Comparison of ENCODE assay signal across 9 cellular contexts in genomic region chr11:17013548-17014320, GRCh38. TPM values are rescaled to one million over a fixed set of nuclear protein-coding genes. Genes with fewer than 3 reads are reported as not detected.
DNase-seq lines count a peak whose midpoint lies in the region; ATAC-seq, FAIRE-seq and TF ChIP-seq lines count a peak whose summit lies in the region.
"Had no signal": no experiment of that assay in that cellular context is flagged by ENCODE, and none has a peak within 500 bp of the region (broad histone marks: within the 10 kb centered on the region; RNA-seq: fewer than 3 reads in every experiment).

No MANE protein-coding gene starts in this region.

- H3K27me3 ChIP-seq in WERI-Rb-1 (ENCODE audit: insufficient read depth, low read depth, severe bottlenecking), result no peaks in the 10 kb centered on the region
- no peaks in the 10 kb centered on the region for H3K27me3 ChIP-seq in endothelial cell of umbilical vein (ENCODE audit: control insufficient read depth in 2 of 2, insufficient read depth in 2 of 2, low read length in 2 of 2)

- H3K27ac Mint-ChIP-seq in natural killer cell, result no peak overlapping the region
- H3K27ac Mint-ChIP-seq: stimulated activated naive CD8-positive, alpha-beta T cell treated with anti-CD3 and anti-CD28 coated beads, Interleukin-15, Interleukin-2, amounts not matched to agents 100 ng/mL and 50 ng/mL, for 24 hours had no signal

- H3K27ac ChIP-seq in WERI-Rb-1 (peak overlapping the region; percentile 89), endothelial cell of umbilical vein (ENCODE audit: insufficient read depth, low read depth, low read length) (no peak overlapping the region)

- peaks cover 6 to 7% of the 10 kb centered on the region in 2 donors for H3K4me1 Mint-ChIP-seq in natural killer cell

- peak; percentile 64 for DNase-seq in activated CD8-positive, alpha-beta memory T cell treated with anti-CD3 and anti-CD28 coated beads for 24 hours
- no peak for DNase-seq in activated CD8-positive, alpha-beta memory T cell treated with anti-CD3 and anti-CD28 coated beads, Interleukin-2, amount 50 U/mL, for 48 hours
- DNase-seq in WERI-Rb-1, result peak; percentile 61
- no peak for DNase-seq in endothelial cell of umbilical vein (ENCODE audit: low read depth, low spot score)
- DNase-seq in natural killer cell, result no peak
- DNase-seq in DMS153 treated with DMSO at 0.1 percent for 48 hours (lab: John Stamatoyannopoulos, UW; ENCODE audit: unreplicated experiment), result no peak
- no peak for DNase-seq in NCI-H187 treated with DMSO at 0.1 percent for 48 hours (lab: John Stamatoyannopoulos, UW)
- no peak for DNase-seq in AG20443 (ENCODE audit: low spot score)

- no TSS peak for BruUV-seq in endothelial cell of umbilical vein (replicated peaks; lab: Mats Ljungman, UMichigan)

- H3K9me3 Mint-ChIP-seq in natural killer cell, result no peaks in the 10 kb centered on the region
- H3K9me3 Mint-ChIP-seq: stimulated activated naive CD8-positive, alpha-beta T cell treated with anti-CD3 and anti-CD28 coated beads, Interleukin-15, Interleukin-2, amounts not matched to agents 100 ng/mL and 50 ng/mL, for 24 hours had no signal

- H3K9ac ChIP-seq in endothelial cell of umbilical vein (replicated peaks; ENCODE audit: extremely low read depth, insufficient read depth, low read length), result peak overlapping the region; percentile 6

- H3K27me3 Mint-ChIP-seq in natural killer cell (ENCODE audit: low read depth in 2 of 2), result peaks cover 17 to 23% of the 10 kb centered on the region in 2 donors

- peaks cover 8% of the 10 kb centered on the region for H3K4me1 ChIP-seq in endothelial cell of umbilical vein (ENCODE audit: control insufficient read depth, extremely low read depth, insufficient read depth, low read length)

- POLR2A ChIA-PET in endothelial cell of umbilical vein (lab: Charles Lee), result no interaction called here

- no peaks in the 10 kb centered on the region for H3K79me2 ChIP-seq in endothelial cell of umbilical vein (ENCODE audit: control insufficient read depth, insufficient read depth, low read length)

- peak; percentile 19 to 45 (median 34) for ATAC-seq in natural killer cell

- CTCF ChIA-PET in endothelial cell of umbilical vein (lab: Charles Lee), result interaction anchor here (1.3 to 2.0 kb wide), 3 partner anchors 13 to 68 kb away, joined by 5 to 10 read pairs (median 7); no protein-coding TSS in a partner anchor

- TF ChIP-seq POLR2A in endothelial cell of umbilical vein (IDR thresholded peaks at IDR 0.05; ENCODE audit: low read depth, low read length), result no peak

- H4K20me1 ChIP-seq in endothelial cell of umbilical vein (replicated peaks; ENCODE audit: control insufficient read depth, extremely low read depth, insufficient read depth, low read length), result no peaks in the 10 kb centered on the region

- H3K9me1 ChIP-seq in endothelial cell of umbilical vein (replicated peaks; ENCODE audit: control insufficient read depth, extremely low read depth, insufficient read depth, low read length), result no peaks in the 10 kb centered on the region

- peak overlapping the region; percentile 84 for H2AFZ ChIP-seq in endothelial cell of umbilical vein (ENCODE audit: low read depth, low read length)

- intact Hi-C loops in endothelial cell of umbilical vein (cut with micrococcal nuclease) (loop anchor here (2.0 to 5.0 kb wide), 2 partner anchors 223 to 1694 kb away; no protein-coding TSS in a partner anchor), natural killer cell (cut with micrococcal nuclease) (no loop called here)

- H3K4me3 ChIP-seq in WERI-Rb-1 (ENCODE audit: low read depth, low read length), result peak overlapping the region; percentile 91
- H3K4me3 ChIP-seq in endothelial cell of umbilical vein (replicated peaks in 1 of 3; ENCODE audit: insufficient read depth in 1 of 3, low read depth in 1 of 3, low read length in 3 of 3), result peak overlapping the region; percentile 33 to 66 (median 57)

- FAIRE-seq in endothelial cell of umbilical vein (lab: Jason Lieb, UNC), result no peak

- H3K4me3 Mint-ChIP-seq in natural killer cell, result no peak overlapping the region

- peaks cover 17% of the 10 kb centered on the region for H3K36me3 ChIP-seq in WERI-Rb-1
- H3K36me3 ChIP-seq in endothelial cell of umbilical vein (ENCODE audit: control insufficient read depth in 2 of 2, extremely low read depth in 1 of 2, insufficient read depth in 2 of 2, low read length in 2 of 2), result no peaks in the 10 kb centered on the region

- H3K9me3 ChIP-seq in WERI-Rb-1 (ENCODE audit: severe bottlenecking) (no peaks in the 10 kb centered on the region), endothelial cell of umbilical vein (replicated peaks; ENCODE audit: control insufficient read depth, insufficient read depth, low read length) (no peaks in the 10 kb centered on the region)

- H3K36me3 Mint-ChIP-seq in natural killer cell, result no peaks in the 10 kb centered on the region

- H3K4me2 ChIP-seq in endothelial cell of umbilical vein (ENCODE audit: insufficient read depth, low read length), result peak overlapping the region; percentile 25

- dilution Hi-C loops in endothelial cell of umbilical vein (cut with MboI; ENCODE audit: extremely low pct_ligation_motif_present, low sequenced_read_pairs), result no loop called here

- TF ChIP-seq CTCF in WERI-Rb-1 (IDR thresholded peaks at IDR 0.05; ENCODE audit: low read depth, low read length) (no peak), endothelial cell of umbilical vein (IDR thresholded peaks at IDR 0.05; ENCODE audit: extremely low read depth in 1 of 2, insufficient read depth in 1 of 2, low read depth in 1 of 2, low read length in 2 of 2) (no peak), natural killer cell (IDR thresholded peaks at IDR 0.05) (no peak)

TF ChIP-seq in endothelial cell of umbilical vein, 7 proteins besides CTCF, POLR2A, EP300 and RAD21:
- TF ChIP-seq GATA2 (IDR thresholded peaks at IDR 0.05; ENCODE audit: insufficient read depth, insufficient read length, low read depth, low read length) (no peak), JUN (IDR thresholded peaks at IDR 0.05; ENCODE audit: borderline replicate concordance, insufficient read depth, insufficient read length, low read depth) (no peak), MYC (IDR thresholded peaks at IDR 0.05; ENCODE audit: low read depth, low read length) (no peak), POLR2AphosphoS5 (IDR thresholded peaks at IDR 0.05; ENCODE audit: insufficient read depth, low read depth, low read length) (no peak), FOS (IDR thresholded peaks at IDR 0.05; ENCODE audit: borderline replicate concordance, insufficient read depth, low read length) (no peak), EZH2 (IDR thresholded peaks at IDR 0.05; ENCODE audit: borderline replicate concordance, low read depth, low read length, severe bottlenecking) (no peak)
- TF ChIP-seq, protein P1, sequence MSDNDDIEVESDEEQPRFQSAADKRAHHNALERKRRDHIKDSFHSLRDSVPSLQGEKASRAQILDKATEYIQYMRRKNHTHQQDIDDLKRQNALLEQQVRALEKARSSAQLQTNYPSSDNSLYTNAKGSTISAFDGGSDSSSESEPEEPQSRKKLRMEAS (IDR thresholded peaks at IDR 0.05; ENCODE audit: insufficient read depth, insufficient read length), result no peak

RNA-seq across cellular contexts. Expression of gene PLEKHA7, which starts 0.5 kb away (rescaled TPM):
- total RNA-seq in endothelial cell of umbilical vein (3.8 and 6.8 TPM in 2 replicates), natural killer cell (1 to 10 TPM in 2 of 3 donors, under 1 TPM in 1; 1.00 to 2.5 (median 1.3) TPM)
- 1.6 and 1.7 TPM in 2 replicates for polyA plus RNA-seq in endothelial cell of umbilical vein
- polyA plus RNA-seq in endothelial cell of umbilical vein (2011; cell fraction: cytosol; rRNA removed), result 1.2 and 1.3 TPM in 2 replicates
- polyA plus RNA-seq in endothelial cell of umbilical vein (2011; cell fraction: nucleus; rRNA removed), result 7.7 and 11.0 TPM in 2 replicates
- 1.4 and 3.1 TPM in 2 replicates for polyA plus RNA-seq in endothelial cell of umbilical vein (2012)
- polyA minus RNA-seq in endothelial cell of umbilical vein, result 2.7 and 3.5 TPM in 2 replicates
- 3.4 TPM for polyA minus RNA-seq in endothelial cell of umbilical vein (2011; cell fraction: cytosol; rRNA and poly(A)+ RNA removed)
- polyA minus RNA-seq in endothelial cell of umbilical vein (2011; cell fraction: nucleus; rRNA and poly(A)+ RNA removed), result 2.8 and 3.8 TPM in 2 replicates

Comparison
In these comparisons a context has a peak if more than half of its experiments do, and no peak if none do; other contexts are left out.
1. DNase-seq: peak in activated CD8-positive, alpha-beta memory T cell treated with anti-CD3 and anti-CD28 coated beads for 24 hours (single experiment) and WERI-Rb-1 (single experiment); none in activated CD8-positive, alpha-beta memory T cell treated with anti-CD3 and anti-CD28 coated beads, Interleukin-2, amount 50 U/mL, for 48 hours (single experiment), endothelial cell of umbilical vein (single experiment), natural killer cell (single experiment), DMS153 treated with DMSO at 0.1 percent for 48 hours (single experiment), NCI-H187 treated with DMSO at 0.1 percent for 48 hours (single experiment) and AG20443 (single experiment).